8 cellular contexts compared by ENCODE assay signal in the genomic region with DNA sequence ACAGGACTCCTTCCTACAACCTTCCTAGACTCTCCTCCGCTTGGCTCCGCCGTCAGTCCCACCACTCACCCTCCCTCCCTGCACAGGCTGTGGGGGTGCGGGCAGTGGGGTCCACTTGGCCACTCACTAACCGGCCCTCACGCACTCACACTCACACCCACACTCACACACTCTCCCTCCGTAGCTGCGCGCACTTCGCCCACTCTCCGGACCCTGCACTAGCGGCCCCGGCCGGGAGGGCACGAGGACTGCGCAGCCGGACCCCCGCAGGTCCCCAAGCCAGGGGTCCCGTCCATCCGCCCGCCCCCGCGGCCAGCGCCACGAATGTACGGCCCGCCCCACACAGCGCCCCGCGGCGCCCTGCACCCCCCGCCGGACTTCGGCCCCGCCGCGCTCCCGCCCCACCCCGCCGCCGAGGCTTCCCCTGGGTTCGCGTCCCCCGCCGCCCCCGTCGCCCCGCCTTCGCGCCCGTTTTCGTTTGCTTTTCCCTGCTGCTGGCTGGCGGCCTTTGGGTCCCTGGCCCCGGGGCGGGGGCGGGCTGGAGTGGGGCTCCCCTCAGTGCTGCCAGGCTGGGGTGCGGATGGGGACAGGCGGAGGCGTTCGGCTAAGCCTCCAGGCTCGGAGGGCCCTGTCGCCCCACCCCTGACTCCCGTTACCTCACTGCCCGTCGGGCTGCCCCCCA. TPM values are rescaled to one million over a fixed set of nuclear protein-coding genes. Genes with fewer than 3 reads are reported as not detected.
DNase-seq lines count a peak whose midpoint lies in the region; ATAC-seq and TF ChIP-seq lines count a peak whose summit lies in the region.

No MANE protein-coding gene starts in this region.

- H3K4me1 Mint-ChIP-seq in WTC11: peaks cover 40% of the 10 kb centered on the region

- H3K4me2 ChIP-seq in parathyroid adenoma (ENCODE audit: low read length): peak overlapping the region; percentile 54

- ATAC-seq in WTC11 (peak; percentile 7), GM18870 (IDR thresholded peaks at IDR 0.05; ENCODE audit: unreplicated experiment) (no peak), GM18519 (IDR thresholded peaks at IDR 0.05; ENCODE audit: low FRiP score, unreplicated experiment) (no peak), HG03565 (IDR thresholded peaks at IDR 0.05; ENCODE audit: unreplicated experiment) (no peak)

- no peaks in the 10 kb centered on the region for H3K9me3 ChIP-seq in ES-I3 (ENCODE audit: control insufficient read depth, insufficient read depth, low read length)
- H3K9me3 ChIP-seq in effector memory CD4-positive, alpha-beta T cell (ENCODE audit: control insufficient read depth, low read length): no peaks in the 10 kb centered on the region
- no peaks in the 10 kb centered on the region for H3K9me3 ChIP-seq in parathyroid adenoma (ENCODE audit: control insufficient read depth, low read length)

- peak overlapping the region; percentile 84 for H3K4me3 Mint-ChIP-seq in WTC11

- H3K27me3 ChIP-seq in effector memory CD4-positive, alpha-beta T cell (replicated peaks; ENCODE audit: control insufficient read depth, insufficient read depth, low read length, poor library complexity, severe bottlenecking): peaks cover 7% of the 10 kb centered on the region
- no peaks in the 10 kb centered on the region for H3K27me3 ChIP-seq in parathyroid adenoma (ENCODE audit: control insufficient read depth, insufficient read depth, low read length)

- H2AFZ ChIP-seq in parathyroid adenoma: peak overlapping the region; percentile 54

- H3K27ac Mint-ChIP-seq in WTC11: no peak overlapping the region

- H3K9ac ChIP-seq in ES-I3 (ENCODE audit: low read depth, low read length) (peak overlapping the region; percentile 49; the same call in 1 of the 2 replicates), parathyroid adenoma (no peak overlapping the region)

- DNase-seq in WTC11 (ENCODE audit: low spot score) (no peak), NCI-H2171 treated with DMSO at 0.1 percent for 48 hours (lab: John Stamatoyannopoulos, UW) (no peak)
- peak in 1 of 3 donors; percentile 2 for DNase-seq in effector memory CD4-positive, alpha-beta T cell

- H3K4me1 ChIP-seq in ES-I3 (ENCODE audit: insufficient read depth, low read length) (peaks cover 27% of the 10 kb centered on the region), parathyroid adenoma (peaks cover 3% of the 10 kb centered on the region)
- peaks cover 19% of the 10 kb centered on the region for H3K4me1 ChIP-seq in effector memory CD4-positive, alpha-beta T cell (ENCODE audit: control insufficient read depth, insufficient read depth, low read length, poor library complexity, severe bottlenecking)

- H3K79me2 ChIP-seq in parathyroid adenoma: no peaks in the 10 kb centered on the region

- H3K36me3 Mint-ChIP-seq in WTC11: no peaks in the 10 kb centered on the region

- H3K27me3 Mint-ChIP-seq in WTC11 (ENCODE audit: low read depth): peaks cover 73% of the 10 kb centered on the region

- no peaks in the 10 kb centered on the region for H3K9me3 Mint-ChIP-seq in WTC11

- H3K27ac ChIP-seq in effector memory CD4-positive, alpha-beta T cell (ENCODE audit: insufficient read depth, low read length, poor library complexity, severe bottlenecking): no peak overlapping the region
- no peak overlapping the region for H3K27ac ChIP-seq in parathyroid adenoma

- H3K36me3 ChIP-seq in ES-I3 (ENCODE audit: insufficient read depth, low read length) (no peaks in the 10 kb centered on the region), parathyroid adenoma (ENCODE audit: control insufficient read depth, insufficient read depth, low read length) (no peaks in the 10 kb centered on the region)
- no peaks in the 10 kb centered on the region for H3K36me3 ChIP-seq in effector memory CD4-positive, alpha-beta T cell (ENCODE audit: control insufficient read depth, insufficient read depth, low read length)

- CTCF ChIA-PET in WTC11 (lab: Charles Lee): interaction anchor here (1.0 to 2.7 kb wide), 4 partner anchors 12 to 81 kb away, joined by 3 to 18 read pairs (median 8); a partner anchor contains a TSS

- TF ChIP-seq CTCF in WTC11 (IDR thresholded peaks at IDR 0.05) (no peak), parathyroid adenoma (IDR thresholded peaks at IDR 0.05) (no peak)

- peak overlapping the region; percentile 62 for H3K4me3 ChIP-seq in effector memory CD4-positive, alpha-beta T cell (ENCODE audit: insufficient read depth, low read depth, low read length, poor library complexity, severe bottlenecking)
- H3K4me3 ChIP-seq in parathyroid adenoma (ENCODE audit: low read depth, low read length): no peak overlapping the region

- POLR2A ChIA-PET in WTC11 (lab: Charles Lee): interaction anchor here (0.6 to 0.9 kb wide), 2 partner anchors 33 to 61 kb away, joined by 3 read pairs; no protein-coding TSS in a partner anchor

TF ChIP-seq in WTC11, 78 proteins besides CTCF, POLR2A, EP300 and RAD21:
- TF ChIP-seq, protein P1, sequence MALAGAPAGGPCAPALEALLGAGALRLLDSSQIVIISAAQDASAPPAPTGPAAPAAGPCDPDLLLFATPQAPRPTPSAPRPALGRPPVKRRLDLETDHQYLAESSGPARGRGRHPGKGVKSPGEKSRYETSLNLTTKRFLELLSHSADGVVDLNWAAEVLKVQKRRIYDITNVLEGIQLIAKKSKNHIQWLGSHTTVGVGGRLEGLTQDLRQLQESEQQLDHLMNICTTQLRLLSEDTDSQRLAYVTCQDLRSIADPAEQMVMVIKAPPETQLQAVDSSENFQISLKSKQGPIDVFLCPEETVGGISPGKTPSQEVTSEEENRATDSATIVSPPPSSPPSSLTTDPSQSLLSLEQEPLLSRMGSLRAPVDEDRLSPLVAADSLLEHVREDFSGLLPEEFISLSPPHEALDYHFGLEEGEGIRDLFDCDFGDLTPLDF (CRISPR knock-in tag; IDR thresholded peaks at IDR 0.05): no peak
- TF ChIP-seq ZNF423 (CRISPR knock-in tag; IDR thresholded peaks at IDR 0.05): peak; percentile 32; the same call in 1 of the 2 replicates

RNA-seq across cellular contexts. Expression of a gene that starts 23.0 kb away (rescaled TPM):
- not detected in 3 replicates for total RNA-seq in WTC11 (2021)

RNA-seq across cellular contexts. Expression of a gene that starts 31.8 kb away (rescaled TPM):
- total RNA-seq in WTC11 (2021): 0.66 to 0.78 TPM (median 0.68 TPM) in 3 replicates

RNA-seq across cellular contexts. Expression of a gene that starts 33.6 kb away (rescaled TPM):
- 44.7 to 48.9 TPM (median 45.6 TPM) in 3 replicates for total RNA-seq in WTC11 (2021)

RNA-seq across cellular contexts. Expression of a gene that starts 45.8 kb away (rescaled TPM):
- total RNA-seq in WTC11 (2021): 48.4 to 56.4 TPM (median 55.4 TPM) in 3 replicates
